12 cellular contexts compared by ENCODE assay signal in genomic region chr2:171390941-171391516, GRCh38. TPM values are rescaled to one million over a fixed set of nuclear protein-coding genes. Genes with fewer than 3 reads are reported as not detected.
DNase-seq lines count a peak whose midpoint lies in the region; ATAC-seq, FAIRE-seq and TF ChIP-seq lines count a peak whose summit lies in the region.
"Had no signal": no experiment of that assay in that cellular context is flagged by ENCODE, and none has a peak within 500 bp of the region (broad histone marks: within the 10 kb centered on the region; RNA-seq: fewer than 3 reads in every experiment).

No MANE protein-coding gene starts in this region.

- TF ChIP-seq POLR2A in suprapubic skin (IDR thresholded peaks at IDR 0.05) = no peak

- no peak for TF ChIP-seq CTCF in RWPE2 (IDR thresholded peaks at IDR 0.05; ENCODE audit: poor library complexity, severe bottlenecking)
- TF ChIP-seq CTCF in epithelial cell of proximal tubule (conservative IDR thresholded peaks at IDR 0.05; ENCODE audit: low read depth, low read length) = no peak
- TF ChIP-seq CTCF in suprapubic skin (IDR thresholded peaks at IDR 0.05) = no peak

- H3K4me1 ChIP-seq in ACC112 (ENCODE audit: control insufficient read depth, insufficient read depth, low read length, unreplicated experiment) (peaks cover 35% of the 10 kb centered on the region), RWPE2 (ENCODE audit: insufficient read depth, poor library complexity, severe bottlenecking) (peaks cover 20% of the 10 kb centered on the region), suprapubic skin (no peaks in the 10 kb centered on the region)

- H3K4me3 ChIP-seq in ACC112 (ENCODE audit: low read depth, low read length) (no peak overlapping the region), RWPE2 (ENCODE audit: severe bottlenecking) (no peak overlapping the region), epithelial cell of proximal tubule (ENCODE audit: low read depth, low read length) (no peak overlapping the region), suprapubic skin (no peak overlapping the region)
- H3K4me3 ChIP-seq: neural progenitor cell, upper lobe of right lung had no signal

- H3K27me3 ChIP-seq in ACC112 (ENCODE audit: insufficient read depth, low read length) (no peaks in the 10 kb centered on the region), RWPE2 (ENCODE audit: insufficient read depth, poor library complexity, severe bottlenecking) (no peaks in the 10 kb centered on the region), suprapubic skin (no peaks in the 10 kb centered on the region)
- H3K27me3 ChIP-seq: neural progenitor cell, upper lobe of right lung had no signal

- no peak for DNase-seq in GM18507 (ENCODE audit: extremely low spot score, insufficient read length, low read depth)
- DNase-seq in RWPE2 (ENCODE audit: low spot score) = peak; percentile 61
- peak; percentile 16 for DNase-seq in epithelial cell of proximal tubule (ENCODE audit: low read depth)
- no peak for DNase-seq in NCI-H446 treated with DMSO at 0.1 percent for 48 hours (lab: John Stamatoyannopoulos, UW)
- DNase-seq in suprapubic skin (ENCODE audit: low spot score in 2 of 2) = no peak
- DNase-seq in posterior cingulate gyrus = no peak
- DNase-seq: cortex of kidney, NCI-H1436 treated with DMSO at 0.1 percent for 48 hours, upper lobe of right lung had no signal

- H3K36me3 ChIP-seq in ACC112 (ENCODE audit: insufficient read depth, low read length) = no peaks in the 10 kb centered on the region; the same call in 1 of the 2 replicates
- H3K36me3 ChIP-seq in RWPE2 (ENCODE audit: low read depth) = 0 out of 2 replicates have a peak, but pooled peaks cover 4% of the 10 kb centered on the region
- no peaks in the 10 kb centered on the region for H3K36me3 ChIP-seq in suprapubic skin
- H3K36me3 ChIP-seq: neural progenitor cell, upper lobe of right lung had no signal

- H2AFZ ChIP-seq in ACC112 (ENCODE audit: low read length, unreplicated experiment) = no peak overlapping the region
- H2AFZ ChIP-seq: neural progenitor cell had no signal

- H3K9me3 ChIP-seq in RWPE2 (ENCODE audit: severe bottlenecking) (no peaks in the 10 kb centered on the region), suprapubic skin (no peaks in the 10 kb centered on the region)
- H3K9me3 ChIP-seq: upper lobe of right lung had no signal

- peak; percentile 62 for FAIRE-seq in GM18507 (lab: Jason Lieb, UNC)

- ATAC-seq in RWPE2 (ENCODE audit: low read depth) (peak; percentile 91), GM18867 (IDR thresholded peaks at IDR 0.05; ENCODE audit: unreplicated experiment) (no peak)
- ATAC-seq: upper lobe of right lung had no signal

- H3K27ac ChIP-seq in ACC112 (ENCODE audit: low read depth, low read length) (peak overlapping the region; percentile 44), RWPE2 (ENCODE audit: poor library complexity, severe bottlenecking) (peak overlapping the region; percentile 56), suprapubic skin (no peak overlapping the region)
- H3K27ac ChIP-seq: neural progenitor cell, upper lobe of right lung had no signal

- TF ChIP-seq EP300 in suprapubic skin (IDR thresholded peaks at IDR 0.05) = no peak

- intact Hi-C loops in posterior cingulate gyrus (cut with DNase I) = no loop called here

- no peaks in the 10 kb centered on the region for H3K79me2 ChIP-seq in ACC112 (ENCODE audit: control insufficient read depth, insufficient read depth, low read length, unreplicated experiment)

- WGBS in suprapubic skin = 94% methylated on average over 1 of the region's 1 CpG

RNA-seq across cellular contexts. Expression of gene METTL8, which starts 42.8 kb away (rescaled TPM):
- total RNA-seq in epithelial cell of proximal tubule (31.5 and 34.7 TPM in 2 replicates), suprapubic skin (10 to 100 TPM; 35.8 to 42.5 (median 38.7) TPM)

RNA-seq across cellular contexts. Expression of gene DCAF17, which starts 43.0 kb away (rescaled TPM):
- total RNA-seq in epithelial cell of proximal tubule (8.0 and 11.5 TPM in 2 replicates), suprapubic skin (10 to 100 TPM; 12.1 to 25.1 (median 15.1) TPM)

Comparison
In these comparisons a context has a peak if more than half of its experiments do, and no peak if none do; other contexts are left out.
1. DNase-seq: peak in RWPE2 (single experiment) and epithelial cell of proximal tubule (single experiment); none in GM18507 (single experiment), NCI-H446 treated with DMSO at 0.1 percent for 48 hours (single experiment), suprapubic skin (0 of 2) and posterior cingulate gyrus (0 of 10).